ENCODE assay signal across 1 cellular context in genomic region chrX:119495734-119496520, GRCh38.
A peak's percentile ranks its signal among the peaks of the same experiment; 100 is the strongest.
TF ChIP-seq lines count a peak whose summit lies in the region.

No MANE protein-coding gene starts in this region.

TF ChIP-seq in HepG2, 621 proteins besides CTCF, POLR2A, EP300 and RAD21 (continued from another document and continues in another):
- peak; percentile 45; the same call in 1 of the 2 replicates for TF ChIP-seq ARID4A (CRISPR knock-in tag; IDR thresholded peaks at IDR 0.05; ENCODE audit: borderline replicate concordance)
- TF ChIP-seq YEATS4 (CRISPR knock-in tag; IDR thresholded peaks at IDR 0.05; ENCODE audit: borderline replicate concordance), result peak; percentile 59; the same call in 1 of the 2 replicates
- TF ChIP-seq HMG20A (CRISPR knock-in tag; IDR thresholded peaks at IDR 0.05; ENCODE audit: borderline replicate concordance), result 0 out of 2 replicates have a peak, but pooled peaks have one; percentile 11
- TF ChIP-seq, protein P1, sequence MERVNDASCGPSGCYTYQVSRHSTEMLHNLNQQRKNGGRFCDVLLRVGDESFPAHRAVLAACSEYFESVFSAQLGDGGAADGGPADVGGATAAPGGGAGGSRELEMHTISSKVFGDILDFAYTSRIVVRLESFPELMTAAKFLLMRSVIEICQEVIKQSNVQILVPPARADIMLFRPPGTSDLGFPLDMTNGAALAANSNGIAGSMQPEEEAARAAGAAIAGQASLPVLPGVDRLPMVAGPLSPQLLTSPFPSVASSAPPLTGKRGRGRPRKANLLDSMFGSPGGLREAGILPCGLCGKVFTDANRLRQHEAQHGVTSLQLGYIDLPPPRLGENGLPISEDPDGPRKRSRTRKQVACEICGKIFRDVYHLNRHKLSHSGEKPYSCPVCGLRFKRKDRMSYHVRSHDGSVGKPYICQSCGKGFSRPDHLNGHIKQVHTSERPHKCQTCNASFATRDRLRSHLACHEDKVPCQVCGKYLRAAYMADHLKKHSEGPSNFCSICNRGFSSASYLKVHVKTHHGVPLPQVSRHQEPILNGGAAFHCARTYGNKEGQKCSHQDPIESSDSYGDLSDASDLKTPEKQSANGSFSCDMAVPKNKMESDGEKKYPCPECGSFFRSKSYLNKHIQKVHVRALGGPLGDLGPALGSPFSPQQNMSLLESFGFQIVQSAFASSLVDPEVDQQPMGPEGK (CRISPR knock-in tag; IDR thresholded peaks at IDR 0.05), result peak; percentile 60
- peak; percentile 49; the same call in 1 of the 2 replicates for TF ChIP-seq IKZF5 (CRISPR knock-in tag; IDR thresholded peaks at IDR 0.05)
- TF ChIP-seq, protein P2, sequence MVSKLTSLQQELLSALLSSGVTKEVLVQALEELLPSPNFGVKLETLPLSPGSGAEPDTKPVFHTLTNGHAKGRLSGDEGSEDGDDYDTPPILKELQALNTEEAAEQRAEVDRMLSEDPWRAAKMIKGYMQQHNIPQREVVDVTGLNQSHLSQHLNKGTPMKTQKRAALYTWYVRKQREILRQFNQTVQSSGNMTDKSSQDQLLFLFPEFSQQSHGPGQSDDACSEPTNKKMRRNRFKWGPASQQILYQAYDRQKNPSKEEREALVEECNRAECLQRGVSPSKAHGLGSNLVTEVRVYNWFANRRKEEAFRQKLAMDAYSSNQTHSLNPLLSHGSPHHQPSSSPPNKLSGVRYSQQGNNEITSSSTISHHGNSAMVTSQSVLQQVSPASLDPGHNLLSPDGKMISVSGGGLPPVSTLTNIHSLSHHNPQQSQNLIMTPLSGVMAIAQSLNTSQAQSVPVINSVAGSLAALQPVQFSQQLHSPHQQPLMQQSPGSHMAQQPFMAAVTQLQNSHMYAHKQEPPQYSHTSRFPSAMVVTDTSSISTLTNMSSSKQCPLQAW (CRISPR knock-in tag; IDR thresholded peaks at IDR 0.05), result 0 out of 2 replicates have a peak, but pooled peaks have one; percentile 36
- no peak for TF ChIP-seq ZNF430 (CRISPR knock-in tag; IDR thresholded peaks at IDR 0.05)
- TF ChIP-seq HNF4G (IDR thresholded peaks at IDR 0.05; ENCODE audit: borderline replicate concordance, low read depth, low read length), result peak; percentile 93
- peak; percentile 44; the same call in 1 of the 2 replicates for TF ChIP-seq HNF4G (CRISPR knock-in tag; IDR thresholded peaks at IDR 0.05; ENCODE audit: borderline replicate concordance, low read depth)
- TF ChIP-seq HMG20B (CRISPR knock-in tag; conservative IDR thresholded peaks at IDR 0.05), result 0 out of 2 replicates have a peak, but pooled peaks have one; percentile 23
- TF ChIP-seq, protein P3, sequence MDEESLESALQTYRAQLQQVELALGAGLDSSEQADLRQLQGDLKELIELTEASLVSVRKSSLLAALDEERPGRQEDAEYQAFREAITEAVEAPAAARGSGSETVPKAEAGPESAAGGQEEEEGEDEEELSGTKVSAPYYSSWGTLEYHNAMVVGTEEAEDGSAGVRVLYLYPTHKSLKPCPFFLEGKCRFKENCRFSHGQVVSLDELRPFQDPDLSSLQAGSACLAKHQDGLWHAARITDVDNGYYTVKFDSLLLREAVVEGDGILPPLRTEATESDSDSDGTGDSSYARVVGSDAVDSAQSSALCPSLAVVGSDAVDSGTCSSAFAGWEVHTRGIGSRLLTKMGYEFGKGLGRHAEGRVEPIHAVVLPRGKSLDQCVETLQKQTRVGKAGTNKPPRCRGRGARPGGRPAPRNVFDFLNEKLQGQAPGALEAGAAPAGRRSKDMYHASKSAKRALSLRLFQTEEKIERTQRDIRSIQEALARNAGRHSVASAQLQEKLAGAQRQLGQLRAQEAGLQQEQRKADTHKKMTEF (CRISPR knock-in tag; IDR thresholded peaks at IDR 0.05), result peak; percentile 36; the same call in 1 of the 2 replicates
- no peak for TF ChIP-seq FOXP1 (IDR thresholded peaks at IDR 0.05)
- peak; percentile 78 for TF ChIP-seq FOXP1 (CRISPR knock-in tag; IDR thresholded peaks at IDR 0.05)
- no peak for TF ChIP-seq ZNF432 (CRISPR knock-in tag; IDR thresholded peaks at IDR 0.05; ENCODE audit: borderline replicate concordance)
- peak; percentile 83 for TF ChIP-seq MAX (IDR thresholded peaks at IDR 0.05)
- peak; percentile 22 for TF ChIP-seq YY1 (IDR thresholded peaks at IDR 0.05; ENCODE audit: insufficient read depth, insufficient replicate concordance, low read depth, low read length)
- no peak for TF ChIP-seq SOX13 (IDR thresholded peaks at IDR 0.05)
- TF ChIP-seq SOX13 (CRISPR knock-in tag; conservative IDR thresholded peaks at IDR 0.05 in 1 of 2, IDR thresholded peaks at IDR 0.05 in 1 of 2), result peak in 1 of 2 experiments; percentile 75; a peak in 2 of 4 replicates
- TF ChIP-seq, protein P4, sequence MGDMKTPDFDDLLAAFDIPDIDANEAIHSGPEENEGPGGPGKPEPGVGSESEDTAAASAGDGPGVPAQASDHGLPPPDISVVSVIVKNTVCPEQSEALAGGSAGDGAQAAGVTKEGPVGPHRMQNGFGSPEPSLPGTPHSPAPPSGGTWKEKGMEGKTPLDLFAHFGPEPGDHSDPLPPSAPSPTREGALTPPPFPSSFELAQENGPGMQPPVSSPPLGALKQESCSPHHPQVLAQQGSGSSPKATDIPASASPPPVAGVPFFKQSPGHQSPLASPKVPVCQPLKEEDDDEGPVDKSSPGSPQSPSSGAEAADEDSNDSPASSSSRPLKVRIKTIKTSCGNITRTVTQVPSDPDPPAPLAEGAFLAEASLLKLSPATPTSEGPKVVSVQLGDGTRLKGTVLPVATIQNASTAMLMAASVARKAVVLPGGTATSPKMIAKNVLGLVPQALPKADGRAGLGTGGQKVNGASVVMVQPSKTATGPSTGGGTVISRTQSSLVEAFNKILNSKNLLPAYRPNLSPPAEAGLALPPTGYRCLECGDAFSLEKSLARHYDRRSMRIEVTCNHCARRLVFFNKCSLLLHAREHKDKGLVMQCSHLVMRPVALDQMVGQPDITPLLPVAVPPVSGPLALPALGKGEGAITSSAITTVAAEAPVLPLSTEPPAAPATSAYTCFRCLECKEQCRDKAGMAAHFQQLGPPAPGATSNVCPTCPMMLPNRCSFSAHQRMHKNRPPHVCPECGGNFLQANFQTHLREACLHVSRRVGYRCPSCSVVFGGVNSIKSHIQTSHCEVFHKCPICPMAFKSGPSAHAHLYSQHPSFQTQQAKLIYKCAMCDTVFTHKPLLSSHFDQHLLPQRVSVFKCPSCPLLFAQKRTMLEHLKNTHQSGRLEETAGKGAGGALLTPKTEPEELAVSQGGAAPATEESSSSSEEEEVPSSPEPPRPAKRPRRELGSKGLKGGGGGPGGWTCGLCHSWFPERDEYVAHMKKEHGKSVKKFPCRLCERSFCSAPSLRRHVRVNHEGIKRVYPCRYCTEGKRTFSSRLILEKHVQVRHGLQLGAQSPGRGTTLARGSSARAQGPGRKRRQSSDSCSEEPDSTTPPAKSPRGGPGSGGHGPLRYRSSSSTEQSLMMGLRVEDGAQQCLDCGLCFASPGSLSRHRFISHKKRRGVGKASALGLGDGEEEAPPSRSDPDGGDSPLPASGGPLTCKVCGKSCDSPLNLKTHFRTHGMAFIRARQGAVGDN (CRISPR knock-in tag; IDR thresholded peaks at IDR 0.05), result peak; percentile 83
- peak; percentile 76 for TF ChIP-seq SOX5 (CRISPR knock-in tag; IDR thresholded peaks at IDR 0.05; ENCODE audit: borderline replicate concordance)
- TF ChIP-seq, protein P5, sequence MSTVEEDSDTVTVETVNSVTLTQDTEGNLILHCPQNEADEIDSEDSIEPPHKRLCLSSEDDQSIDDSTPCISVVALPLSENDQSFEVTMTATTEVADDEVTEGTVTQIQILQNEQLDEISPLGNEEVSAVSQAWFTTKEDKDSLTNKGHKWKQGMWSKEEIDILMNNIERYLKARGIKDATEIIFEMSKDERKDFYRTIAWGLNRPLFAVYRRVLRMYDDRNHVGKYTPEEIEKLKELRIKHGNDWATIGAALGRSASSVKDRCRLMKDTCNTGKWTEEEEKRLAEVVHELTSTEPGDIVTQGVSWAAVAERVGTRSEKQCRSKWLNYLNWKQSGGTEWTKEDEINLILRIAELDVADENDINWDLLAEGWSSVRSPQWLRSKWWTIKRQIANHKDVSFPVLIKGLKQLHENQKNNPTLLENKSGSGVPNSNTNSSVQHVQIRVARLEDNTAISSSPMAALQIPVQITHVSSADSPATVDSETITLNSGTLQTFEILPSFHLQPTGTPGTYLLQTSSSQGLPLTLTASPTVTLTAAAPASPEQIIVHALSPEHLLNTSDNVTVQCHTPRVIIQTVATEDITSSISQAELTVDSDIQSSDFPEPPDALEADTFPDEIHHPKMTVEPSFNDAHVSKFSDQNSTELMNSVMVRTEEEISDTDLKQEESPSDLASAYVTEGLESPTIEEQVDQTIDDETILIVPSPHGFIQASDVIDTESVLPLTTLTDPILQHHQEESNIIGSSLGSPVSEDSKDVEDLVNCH (CRISPR knock-in tag; IDR thresholded peaks at IDR 0.05), result no peak
- TF ChIP-seq MYC (CRISPR knock-in tag; IDR thresholded peaks at IDR 0.05; ENCODE audit: borderline replicate concordance), result peak; percentile 84; the same call in 1 of the 2 replicates
- TF ChIP-seq NFKB2 (CRISPR knock-in tag; IDR thresholded peaks at IDR 0.05; ENCODE audit: borderline replicate concordance), result peak; percentile 34; the same call in 1 of the 2 replicates
- TF ChIP-seq HIC2 (CRISPR knock-in tag; IDR thresholded peaks at IDR 0.05; ENCODE audit: low read depth), result peak; percentile 74; the same call in 1 of the 2 replicates
- TF ChIP-seq ASH2L (IDR thresholded peaks at IDR 0.05; ENCODE audit: insufficient read length, low read depth, low read length), result peak; percentile 21
- 0 out of 2 replicates have a peak, but pooled peaks have one; percentile 14 for TF ChIP-seq CEBPG (CRISPR knock-in tag; IDR thresholded peaks at IDR 0.05)
- TF ChIP-seq MXI1 (IDR thresholded peaks at IDR 0.05; ENCODE audit: borderline replicate concordance, low read depth, low read length), result 0 out of 3 replicates have a peak, but pooled peaks have one; percentile 15
- TF ChIP-seq ZFX (CRISPR knock-in tag; IDR thresholded peaks at IDR 0.05; ENCODE audit: low read depth), result peak; percentile 60
- TF ChIP-seq PRPF4 (IDR thresholded peaks at IDR 0.05; ENCODE audit: low read depth, low read length, poor library complexity, severe bottlenecking), result no peak
- TF ChIP-seq ZMYM3 (CRISPR knock-in tag; IDR thresholded peaks at IDR 0.05), result peak; percentile 50; the same call in 1 of the 2 replicates
- peak; percentile 51; the same call in 1 of the 2 replicates for TF ChIP-seq HOXA3 (CRISPR knock-in tag; IDR thresholded peaks at IDR 0.05)
- peak; percentile 75; the same call in 1 of the 2 replicates for TF ChIP-seq DMAP1 (CRISPR knock-in tag; IDR thresholded peaks at IDR 0.05)
- TF ChIP-seq JUND (CRISPR knock-in tag; IDR thresholded peaks at IDR 0.05), result no peak
- peak; percentile 55 for TF ChIP-seq SAP130 (CRISPR knock-in tag; IDR thresholded peaks at IDR 0.05; ENCODE audit: low read depth)
- TF ChIP-seq ATF3 (CRISPR knock-in tag; IDR thresholded peaks at IDR 0.05), result 0 out of 2 replicates have a peak, but pooled peaks have one; percentile 32
- TF ChIP-seq RARA (CRISPR knock-in tag; IDR thresholded peaks at IDR 0.05), result peak; percentile 66
- peak; percentile 58 for TF ChIP-seq SALL1 (CRISPR knock-in tag; IDR thresholded peaks at IDR 0.05)
